In the genomic region with DNA sequence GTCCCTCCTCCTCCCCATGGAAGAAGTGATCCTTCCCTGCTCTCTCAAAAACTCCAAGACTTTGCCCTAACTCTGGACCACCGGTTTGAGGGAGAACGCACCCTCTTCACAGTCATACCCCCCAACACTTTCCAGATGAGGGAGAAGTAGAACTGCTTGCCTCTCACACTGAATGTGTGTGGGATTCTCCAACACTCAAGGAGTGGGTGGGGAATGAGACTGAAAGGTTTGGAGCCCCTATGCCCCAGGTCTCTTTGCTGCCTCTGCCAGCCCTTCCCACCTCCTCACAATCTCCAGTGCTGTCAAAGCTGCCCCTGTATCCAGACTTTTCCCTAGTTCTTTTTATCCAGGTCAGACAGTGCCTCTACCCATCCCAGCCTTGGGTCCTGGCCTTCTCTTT, we compare ENCODE assay signal across 18 cellular contexts. TPM values are rescaled to one million over a fixed set of nuclear protein-coding genes. Genes with fewer than 3 reads are reported as not detected.
"Had no signal": no experiment of that assay in that cellular context is flagged by ENCODE, and none has a peak within 500 bp of the region (broad histone marks: within the 10 kb centered on the region; RNA-seq: fewer than 3 reads in every experiment).

No MANE protein-coding gene starts in this region.

- DNase-seq: activated CD4-positive, alpha-beta memory T cell treated with anti-CD3 and anti-CD28 coated beads, Interleukin-2, amount 10 ng/mL, durations not matched to agents 7 days and 5 days; activated CD4-positive, alpha-beta T cell treated with anti-CD3 and anti-CD28 coated beads for 36 hours; activated gamma-delta T cell; activated naive CD8-positive, alpha-beta T cell treated with anti-CD3 and anti-CD28 coated beads for 36 hours; activated T-cell treated with anti-CD3 and anti-CD28 coated beads, Interleukin-2, amount 50 U/mL, for 48 hours; aorta; ovary; stimulated activated CD4-positive, alpha-beta T cell treated with anti-CD3 and anti-CD28 coated beads, Interleukin-4, amount 100 ng/mL, for 4 hours; stimulated activated naive CD8-positive, alpha-beta T cell treated with anti-CD3 and anti-CD28 coated beads, Interleukin-15, amount 100 ng/mL, for 72 hours; T-helper 1 cell; thyroid gland; WERI-Rb-1 had no signal

- H3K27ac ChIP-seq: cardiac muscle cell, ovary, SK-N-MC, thyroid gland, WERI-Rb-1 had no signal

- H3K9me3 ChIP-seq: ovary, thyroid gland had no signal

- H3K4me3 ChIP-seq: cardiac muscle cell, ovary, SK-N-MC, skin epidermis, thyroid gland had no signal

- H3K36me3 ChIP-seq: cardiac muscle cell, ovary, thyroid gland, WERI-Rb-1 had no signal

- ATAC-seq: activated CD4-positive, alpha-beta T cell treated with anti-CD3 and anti-CD28 coated beads for 36 hours; left lobe of liver; stimulated activated naive CD8-positive, alpha-beta T cell treated with anti-CD3 and anti-CD28 coated beads, Interleukin-15, amount 100 ng/mL, for 72 hours had no signal

- H3K27me3 ChIP-seq: ovary had no signal

RNA-seq across cellular contexts. Expression of a gene that starts 26.9 kb away (rescaled TPM):
- total RNA-seq: activated CD4-positive, alpha-beta T cell treated with anti-CD3 and anti-CD28 coated beads for 36 hours; activated naive CD8-positive, alpha-beta T cell treated with anti-CD3 and anti-CD28 coated beads for 36 hours had no signal

RNA-seq across cellular contexts. Expression of a gene that starts 35.9 kb away (rescaled TPM):
- total RNA-seq: activated CD4-positive, alpha-beta memory T cell treated with anti-CD3 and anti-CD28 coated beads, Interleukin-2, amount 10 ng/mL, durations not matched to agents 7 days and 5 days; activated CD4-positive, alpha-beta T cell treated with anti-CD3 and anti-CD28 coated beads for 36 hours; activated naive CD8-positive, alpha-beta T cell treated with anti-CD3 and anti-CD28 coated beads for 36 hours; aorta; left lobe of liver; myocyte; ovary; renal cortical epithelial cell; thyroid gland had no signal
- polyA plus RNA-seq: ovary had no signal
